Comparison of ENCODE assay signal across 9 cellular contexts in genomic region chr21:17931080-17931479, GRCh38.
DNase-seq lines count a peak whose midpoint lies in the region; ATAC-seq and TF ChIP-seq lines count a peak whose summit lies in the region.
"Had no signal": no experiment of that assay in that cellular context is flagged by ENCODE, and none has a peak within 500 bp of the region (broad histone marks: within the 10 kb centered on the region; RNA-seq: fewer than 3 reads in every experiment).

No MANE protein-coding gene starts in this region.

- CTCF ChIA-PET in CD8-positive, alpha-beta T cell (lab: Charles Lee): interaction anchor here (0.7 kb wide), 1 partner anchor 9 kb away, joined by 3 read pairs; no protein-coding TSS in a partner anchor

- no peaks in the 10 kb centered on the region for H3K4me1 ChIP-seq in CD8-positive, alpha-beta T cell (ENCODE audit: insufficient read depth, low read length)
- no peaks in the 10 kb centered on the region for H3K4me1 ChIP-seq in Loucy (ENCODE audit: insufficient read depth, low read length, poor library complexity, severe bottlenecking)
- no peaks in the 10 kb centered on the region for H3K4me1 ChIP-seq in aorta (ENCODE audit: control insufficient read depth in 1 of 2, insufficient read depth in 2 of 2, low read length in 2 of 2)

- H3K27me3 ChIP-seq in CD8-positive, alpha-beta T cell (ENCODE audit: insufficient read depth, low read length): no peaks in the 10 kb centered on the region
- H3K27me3 ChIP-seq in Loucy (ENCODE audit: insufficient read depth, low read length, poor library complexity, severe bottlenecking) (no peaks in the 10 kb centered on the region), aorta (ENCODE audit: control insufficient read depth in 1 of 2, insufficient read depth in 2 of 2, low read length in 1 of 2) (no peaks in the 10 kb centered on the region)

- no peaks in the 10 kb centered on the region for H3K79me2 ChIP-seq in Loucy (ENCODE audit: insufficient read depth, low read length)

- H3K36me3 ChIP-seq in CD8-positive, alpha-beta T cell (ENCODE audit: insufficient read depth, low read length): no peaks in the 10 kb centered on the region
- H3K36me3 ChIP-seq in Loucy (ENCODE audit: insufficient read depth, low read length) (no peaks in the 10 kb centered on the region), aorta (ENCODE audit: control insufficient read depth in 1 of 2, insufficient read depth in 2 of 2, low read length in 1 of 2) (no peaks in the 10 kb centered on the region)

- no peaks in the 10 kb centered on the region for H3F3A ChIP-seq in Loucy (ENCODE audit: low read depth)

- H3K4me1 Mint-ChIP-seq in CD8-positive, alpha-beta T cell (ENCODE audit: low read depth): no peaks in the 10 kb centered on the region

- intact Hi-C loops in CD8-positive, alpha-beta T cell (cut with DNase I, micrococcal nuclease): no loop called here
- intact Hi-C loops in aorta (cut with DNase I): no loop called here

- H3K4me3 ChIP-seq in CD8-positive, alpha-beta T cell (ENCODE audit: low read depth, low read length): no peak overlapping the region
- H3K4me3 ChIP-seq in Loucy (ENCODE audit: low read length, poor library complexity, severe bottlenecking): peak overlapping the region; percentile 60
- H3K4me3 ChIP-seq in epithelial cell of proximal tubule (ENCODE audit: low read depth, low read length): no peak overlapping the region
- H3K4me3 ChIP-seq in aorta (ENCODE audit: low read length in 2 of 2): no peak overlapping the region

- no peak overlapping the region for H3K27ac Mint-ChIP-seq in CD8-positive, alpha-beta T cell

- H3K9ac ChIP-seq in Loucy (ENCODE audit: low read depth, low read length, poor library complexity, severe bottlenecking): no peak overlapping the region

- H3K9me3 ChIP-seq in CD8-positive, alpha-beta T cell (ENCODE audit: low read length): no peaks in the 10 kb centered on the region
- H3K9me3 ChIP-seq in Loucy (ENCODE audit: insufficient read depth, low read depth, low read length) (no peaks in the 10 kb centered on the region), aorta (ENCODE audit: control insufficient read depth, low read length) (no peaks in the 10 kb centered on the region)

- WGBS in aorta, 2 donors: 88 to 92% methylated on average over 4 of the region's 4 CpGs

- ATAC-seq in CD8-positive, alpha-beta T cell: no peak
- ATAC-seq in GM19023 (IDR thresholded peaks at IDR 0.05; ENCODE audit: unreplicated experiment): peak; percentile 55
- no peak for ATAC-seq in aorta (ENCODE audit: low FRiP score)
- ATAC-seq in GM21528 (IDR thresholded peaks at IDR 0.05; ENCODE audit: low FRiP score, unreplicated experiment): no peak
- no peak for ATAC-seq in GM18498 (IDR thresholded peaks at IDR 0.05; ENCODE audit: unreplicated experiment)
- ATAC-seq: left lobe of liver had no signal

- no peaks in the 10 kb centered on the region for H4K20me1 ChIP-seq in Loucy (ENCODE audit: insufficient read depth, low read length, poor library complexity, severe bottlenecking)

- no peaks in the 10 kb centered on the region for H3K9me2 ChIP-seq in Loucy (replicated peaks; ENCODE audit: low read depth, low read length)

- TF ChIP-seq CTCF in CD8-positive, alpha-beta T cell (IDR thresholded peaks at IDR 0.05): peak; percentile 28
- TF ChIP-seq CTCF in Loucy (conservative IDR thresholded peaks at IDR 0.05; ENCODE audit: low read length): peak; percentile 86
- TF ChIP-seq CTCF in epithelial cell of proximal tubule (conservative IDR thresholded peaks at IDR 0.05; ENCODE audit: low read depth, low read length): peak; percentile 40

- H3K4me2 ChIP-seq in Loucy (ENCODE audit: low read depth, low read length, poor library complexity, severe bottlenecking): peak overlapping the region; percentile 55

- no peak overlapping the region for H3K27ac ChIP-seq in CD8-positive, alpha-beta T cell (ENCODE audit: low read depth, low read length)
- H3K27ac ChIP-seq in aorta (ENCODE audit: low read depth in 1 of 2, low read length in 2 of 2): no peak overlapping the region

- POLR2A ChIA-PET in CD8-positive, alpha-beta T cell (lab: Charles Lee): no interaction called here

- DNase-seq in CD8-positive, alpha-beta T cell: no peak
- DNase-seq in epithelial cell of proximal tubule (ENCODE audit: low read depth): no peak
- no peak for DNase-seq in aorta
- DNase-seq in activated CD8-positive, alpha-beta memory T cell treated with anti-CD3 and anti-CD28 coated beads, Interleukin-2, amount 50 U/mL, for 48 hours: no peak

- no peaks in the 10 kb centered on the region for H3K9me3 Mint-ChIP-seq in CD8-positive, alpha-beta T cell

- peak overlapping the region; percentile 47 for H2AFZ ChIP-seq in Loucy (ENCODE audit: low read length)

- H3K36me3 Mint-ChIP-seq in CD8-positive, alpha-beta T cell: no peaks in the 10 kb centered on the region

- H3K27me3 Mint-ChIP-seq in CD8-positive, alpha-beta T cell (ENCODE audit: low read depth): peaks cover 2% of the 10 kb centered on the region

- H3K4me3 Mint-ChIP-seq in CD8-positive, alpha-beta T cell: peak overlapping the region; percentile 8

Comparison
In these comparisons a context has a peak if more than half of its experiments do, and no peak if none do; other contexts are left out.
1. CTCF ChIP-seq: peak in every context shown above with its lines; median percentile 86 in Loucy; 40 in epithelial cell of proximal tubule; 28 in CD8-positive, alpha-beta T cell.